8 cellular contexts compared by ENCODE assay signal in the genomic region with DNA sequence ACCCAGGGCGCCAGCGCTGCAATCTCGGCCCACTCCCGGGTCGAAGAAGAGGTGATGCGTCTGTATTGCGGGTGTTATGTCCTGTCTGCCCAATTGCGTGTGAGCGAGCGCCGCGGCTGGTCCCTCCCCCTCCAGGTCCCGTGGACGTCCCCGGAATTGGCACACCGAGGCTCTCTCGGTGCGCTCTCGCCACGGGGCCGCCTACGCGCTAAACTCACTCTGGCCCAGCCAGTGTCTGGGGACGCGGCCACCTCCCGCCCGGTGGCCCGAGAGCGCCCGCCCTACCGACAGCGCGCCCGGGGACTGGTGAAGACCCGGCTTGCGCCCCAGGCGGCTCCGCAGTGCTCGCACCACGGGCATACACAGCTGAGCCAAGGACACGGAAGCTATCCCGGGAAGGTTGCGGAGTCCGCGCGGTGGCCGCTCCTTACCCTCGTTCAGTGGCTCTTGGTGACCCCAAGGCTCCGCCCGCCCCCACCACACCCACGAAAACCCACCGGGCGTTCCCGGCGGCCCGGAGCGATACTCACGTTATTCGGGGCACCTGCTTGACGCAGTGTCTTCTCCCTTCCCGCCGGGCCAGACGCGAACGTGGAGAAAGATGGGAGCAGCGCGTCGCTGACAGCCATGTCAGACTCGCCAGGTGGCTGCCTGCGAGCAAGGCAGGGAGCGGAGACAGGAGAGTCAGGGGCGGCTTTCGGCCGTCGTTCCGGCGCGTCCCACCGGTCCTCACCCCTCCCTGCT.
DNase-seq lines count a peak whose midpoint lies in the region; ATAC-seq and TF ChIP-seq lines count a peak whose summit lies in the region.

No MANE protein-coding gene starts in this region.

- in situ Hi-C loops in brain microvascular endothelial cell (cut with HindIII; ENCODE audit: low pct_ligation_motif_present, low sequenced_read_pairs): no loop called here

- peak overlapping the region; percentile 50 for H3K27ac ChIP-seq in brain microvascular endothelial cell
- H3K27ac ChIP-seq in iPS-20b (ENCODE audit: low read length): no peak overlapping the region

- H3K4me3 ChIP-seq in brain microvascular endothelial cell (ENCODE audit: low read depth, low read length) (peak overlapping the region; percentile 74), iPS-20b (ENCODE audit: low read length) (peak overlapping the region; percentile 69), skeletal muscle cell (ENCODE audit: low read depth, low read length) (peak overlapping the region; percentile 65)

- ATAC-seq in GM21786 (IDR thresholded peaks at IDR 0.05; ENCODE audit: unreplicated experiment) (no peak), GM21825 (IDR thresholded peaks at IDR 0.05; ENCODE audit: unreplicated experiment) (no peak)

- peaks cover 17% of the 10 kb centered on the region for H3K9me3 ChIP-seq in iPS-20b (ENCODE audit: insufficient read depth, low read depth, low read length)

- peak overlapping the region; percentile 50; the same call in 1 of the 2 replicates for H3K9ac ChIP-seq in iPS-20b (ENCODE audit: low read depth, low read length)

- H3K27me3 ChIP-seq in brain microvascular endothelial cell (replicated peaks) (peaks cover 1% of the 10 kb centered on the region), iPS-20b (ENCODE audit: insufficient read depth, low read length) (peaks cover 72% of the 10 kb centered on the region)

- peaks cover 5% of the 10 kb centered on the region; the same call in 1 of the 2 replicates for H3K4me1 ChIP-seq in iPS-20b (ENCODE audit: insufficient read depth, low read length)

- TF ChIP-seq CTCF in brain microvascular endothelial cell (IDR thresholded peaks at IDR 0.05; ENCODE audit: low read depth, low read length, missing control alignments): no peak

- H3K36me3 ChIP-seq in brain microvascular endothelial cell (replicated peaks) (no peaks in the 10 kb centered on the region), iPS-20b (ENCODE audit: insufficient read depth, low read depth, low read length) (peaks cover 4% of the 10 kb centered on the region; the same call in 1 of the 2 replicates)

- DNase-seq in GM03348 (ENCODE audit: low spot score) (peak; percentile 81), NCI-H146 (lab: John Stamatoyannopoulos, UW) (peak; percentile 63), brain microvascular endothelial cell (peak; percentile 47), skeletal muscle cell (ENCODE audit: low read depth) (no peak), NCI-H2107 (lab: John Stamatoyannopoulos, UW) (no peak)

Comparison
In these comparisons a context has a peak if more than half of its experiments do, and no peak if none do; other contexts are left out.
1. DNase-seq: peak in GM03348 (single experiment), NCI-H146 (single experiment) and brain microvascular endothelial cell (single experiment); none in skeletal muscle cell (single experiment) and NCI-H2107 (single experiment).
2. Peak in every context shown above with its lines, with median percentiles within 50 percentile points of each other: H3K4me3 ChIP-seq.